In the genomic region with DNA sequence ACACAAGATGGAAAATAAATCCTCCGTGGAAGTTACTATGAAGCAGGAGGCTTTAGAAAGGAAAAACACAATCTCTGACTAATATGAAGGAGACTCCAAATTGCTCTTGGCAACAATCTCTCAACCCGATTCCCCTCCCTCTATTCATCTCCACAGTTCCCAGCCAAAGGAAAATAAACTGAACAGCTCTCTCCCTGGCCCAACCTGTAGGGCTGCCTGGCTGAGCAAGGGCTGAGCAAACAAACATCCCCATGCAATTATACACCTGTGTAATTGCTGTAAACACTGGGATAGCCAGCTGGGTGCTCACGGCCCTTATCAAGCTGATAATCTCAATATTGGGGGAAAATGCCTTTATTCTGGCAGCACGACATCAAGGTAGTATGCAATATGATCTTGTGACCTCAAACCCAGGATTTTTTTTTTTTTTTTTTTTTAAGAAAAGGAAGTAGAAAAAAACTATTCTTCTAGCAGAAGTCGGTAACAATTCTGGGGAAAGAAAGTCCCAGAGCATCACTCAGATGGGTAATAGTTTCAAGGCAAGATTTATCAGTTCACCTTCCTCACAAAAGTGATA, we compare ENCODE assay signal across 11 cellular contexts.
A peak's percentile ranks its signal among the peaks of the same experiment; 100 is the strongest.
DNase-seq lines count a peak whose midpoint lies in the region; ATAC-seq and TF ChIP-seq lines count a peak whose summit lies in the region.
"Had no signal": no experiment of that assay in that cellular context is flagged by ENCODE, and none has a peak within 500 bp of the region (broad histone marks: within the 10 kb centered on the region; RNA-seq: fewer than 3 reads in every experiment).

No MANE protein-coding gene starts in this region.

- no peaks in the 10 kb centered on the region for H3K9me3 ChIP-seq in mammary epithelial cell (replicated peaks; ENCODE audit: insufficient read depth, low read length)

- in situ Hi-C loops in mammary epithelial cell (cut with MboI; ENCODE audit: low sequenced_read_pairs in 2 of 2), result loop anchor here in 1 of 2 donors (25.0 kb wide), 1 partner anchor 96 kb away; no protein-coding TSS in a partner anchor

- H3K9ac ChIP-seq in mammary epithelial cell (ENCODE audit: insufficient read depth, low read length), result no peak overlapping the region

- H3K27me3 ChIP-seq in mammary epithelial cell (ENCODE audit: insufficient read depth, low read length), result no peaks in the 10 kb centered on the region

- H3K4me1 ChIP-seq in mammary epithelial cell (ENCODE audit: insufficient read depth, low read length), result peaks cover 21% of the 10 kb centered on the region

- ATAC-seq in omental fat pad (ENCODE audit: low FRiP score), result peak; percentile 47
- no peak for ATAC-seq in activated T-cell treated with anti-CD3 and anti-CD28 coated beads, Interleukin-2, amount 50 U/mL, for 4 hours
- no peak for ATAC-seq in GM21825 (IDR thresholded peaks at IDR 0.05; ENCODE audit: unreplicated experiment)

- no peak overlapping the region for H2AFZ ChIP-seq in mammary epithelial cell (ENCODE audit: low read depth, low read length)

- H3K27ac Mint-ChIP-seq in activated naive CD8-positive, alpha-beta T cell treated with anti-CD3 and anti-CD28 coated beads for 36 hours, result no peak overlapping the region
- H3K27ac Mint-ChIP-seq: activated naive CD8-positive, alpha-beta T cell had no signal

- no peaks in the 10 kb centered on the region for H4K20me1 ChIP-seq in mammary epithelial cell (ENCODE audit: insufficient read depth, low read length)

- CTCF ChIA-PET in mammary epithelial cell (lab: Charles Lee; ENCODE audit: low non-redundant PET), result no interaction called here

- intact Hi-C loops in mammary epithelial cell (cut with micrococcal nuclease), result no loop called here

- TF ChIP-seq CTCF in mammary epithelial cell (conservative IDR thresholded peaks at IDR 0.05 in 1 of 2, IDR thresholded peaks at IDR 0.05 in 1 of 2; ENCODE audit: extremely low read depth in 1 of 2, insufficient read depth in 1 of 2, low read depth in 1 of 2, low read length in 2 of 2) (peak in 1 of 2 donors; percentile 19), omental fat pad (IDR thresholded peaks at IDR 0.05) (no peak)

- peaks cover 47% of the 10 kb centered on the region for H3K27me3 Mint-ChIP-seq in activated T-cell treated with anti-CD3 and anti-CD28 coated beads, Interleukin-2, amount 50 U/mL, for 4 hours (ENCODE audit: low read depth)
- peaks cover 64% of the 10 kb centered on the region for H3K27me3 Mint-ChIP-seq in activated naive CD8-positive, alpha-beta T cell treated with anti-CD3 and anti-CD28 coated beads for 36 hours

- H3K27ac ChIP-seq in mammary epithelial cell (ENCODE audit: insufficient read depth, low read depth, low read length), result no peak overlapping the region

- peaks cover 10% of the 10 kb centered on the region for H3K4me1 Mint-ChIP-seq in activated T-cell treated with anti-CD3 and anti-CD28 coated beads, Interleukin-2, amount 50 U/mL, for 4 hours (ENCODE audit: low read depth)
- H3K4me1 Mint-ChIP-seq in activated naive CD8-positive, alpha-beta T cell treated with anti-CD3 and anti-CD28 coated beads for 36 hours, result peaks cover 14% of the 10 kb centered on the region

- no peaks in the 10 kb centered on the region for H3K79me2 ChIP-seq in mammary epithelial cell (ENCODE audit: insufficient read depth, low read length)

- H3K36me3 ChIP-seq in mammary epithelial cell (ENCODE audit: insufficient read depth, low read length), result no peaks in the 10 kb centered on the region

- BruUV-seq in mammary epithelial cell (replicated peaks; lab: Mats Ljungman, UMichigan), result no TSS peak

- no peak overlapping the region for H3K4me3 ChIP-seq in mammary epithelial cell (replicated peaks in 1 of 3; ENCODE audit: insufficient read depth in 1 of 3, low read depth in 2 of 3, low read length in 3 of 3)

- H3K4me2 ChIP-seq in mammary epithelial cell (ENCODE audit: insufficient read depth, low read depth, low read length), result no peak overlapping the region

- DNase-seq in H4 (ENCODE audit: low spot score), result peak; percentile 56
- DNase-seq in NCI-H2171 treated with DMSO at 0.1 percent for 48 hours (lab: John Stamatoyannopoulos, UW), result peak; percentile 86
- peak; percentile 72 for DNase-seq in mammary epithelial cell
- no peak for DNase-seq in omental fat pad (ENCODE audit: low spot score)
- no peak for DNase-seq in activated T-cell treated with anti-CD3 and anti-CD28 coated beads, Interleukin-2, amount 50 U/mL, for 4 hours
- DNase-seq in central memory CD4-positive, alpha-beta T cell, result no peak
- DNase-seq in activated naive CD8-positive, alpha-beta T cell treated with anti-CD3 and anti-CD28 coated beads for 36 hours, result no peak
- DNase-seq: H9; stimulated activated naive CD8-positive, alpha-beta T cell treated with anti-CD3 and anti-CD28 coated beads, Interleukin-15, amount 100 ng/mL, for 72 hours had no signal

- no peaks in the 10 kb centered on the region for H3K36me3 Mint-ChIP-seq in activated T-cell treated with anti-CD3 and anti-CD28 coated beads, Interleukin-2, amount 50 U/mL, for 4 hours (ENCODE audit: insufficient read depth)
- no peaks in the 10 kb centered on the region for H3K36me3 Mint-ChIP-seq in activated naive CD8-positive, alpha-beta T cell treated with anti-CD3 and anti-CD28 coated beads for 36 hours
- H3K36me3 Mint-ChIP-seq: activated naive CD8-positive, alpha-beta T cell had no signal

- dilution Hi-C loops in mammary epithelial cell (cut with HindIII; ENCODE audit: low sequenced_read_pairs), result loop anchor here (5.0 kb wide), 2 partner anchors 71 to 89 kb away; no protein-coding TSS in a partner anchor

- 19% methylated on average over 5 of the region's 5 CpGs for WGBS in mammary epithelial cell (ENCODE audit: low coverage, missing lambda C conversion rate)

- H3K9me3 Mint-ChIP-seq in activated T-cell treated with anti-CD3 and anti-CD28 coated beads, Interleukin-2, amount 50 U/mL, for 4 hours, result no peaks in the 10 kb centered on the region
- no peaks in the 10 kb centered on the region for H3K9me3 Mint-ChIP-seq in activated naive CD8-positive, alpha-beta T cell treated with anti-CD3 and anti-CD28 coated beads for 36 hours
- H3K9me3 Mint-ChIP-seq: H9; stimulated activated naive CD8-positive, alpha-beta T cell treated with anti-CD3 and anti-CD28 coated beads, Interleukin-15, amount 100 ng/mL, for 72 hours had no signal

- H3K4me3 Mint-ChIP-seq in activated T-cell treated with anti-CD3 and anti-CD28 coated beads, Interleukin-2, amount 50 U/mL, for 4 hours, result no peak overlapping the region
- no peak overlapping the region for H3K4me3 Mint-ChIP-seq in activated naive CD8-positive, alpha-beta T cell treated with anti-CD3 and anti-CD28 coated beads for 36 hours
- H3K4me3 Mint-ChIP-seq: activated naive CD8-positive, alpha-beta T cell; H9; stimulated activated naive CD8-positive, alpha-beta T cell treated with anti-CD3 and anti-CD28 coated beads, Interleukin-15, amount 100 ng/mL, for 72 hours had no signal

Comparison
In these comparisons a context has a peak if more than half of its experiments do, and no peak if none do; other contexts are left out.
1. DNase-seq: peak in H4 (single experiment), NCI-H2171 treated with DMSO at 0.1 percent for 48 hours (single experiment) and mammary epithelial cell (single experiment); none in omental fat pad (single experiment), activated T-cell treated with anti-CD3 and anti-CD28 coated beads, Interleukin-2, amount 50 U/mL, for 4 hours (single experiment), central memory CD4-positive, alpha-beta T cell (single experiment) and activated naive CD8-positive, alpha-beta T cell treated with anti-CD3 and anti-CD28 coated beads for 36 hours (single experiment).